In genomic region chr10:103752680-103753248, GRCh38 we compare ENCODE assay signal across 8 cellular contexts.
DNase-seq lines count a peak whose midpoint lies in the region; ATAC-seq, FAIRE-seq and TF ChIP-seq lines count a peak whose summit lies in the region.

No MANE protein-coding gene starts in this region.

- H3K4me1 ChIP-seq in A673 (ENCODE audit: insufficient read depth, low read length, poor library complexity, severe bottlenecking) (no peaks in the 10 kb centered on the region), HepG2 (ENCODE audit: insufficient read depth, low read length) (peaks cover 18% of the 10 kb centered on the region)

- POLR2A ChIA-PET in A673 (lab: Charles Lee; ENCODE audit: low non-redundant PET): interaction anchor here (0.7 kb wide), 1 partner anchor 198 kb away, joined by 16 read pairs; no protein-coding TSS in a partner anchor
- POLR2A ChIA-PET in HepG2 (lab: Yijun Ruan, JAX): interaction anchor here (1.7 kb wide), 1 partner anchor 102 kb away, joined by 5 read pairs; the partner anchor contains the start of gene SH3PXD2A

- H3K79me2 ChIP-seq in HepG2 (ENCODE audit: insufficient read depth, low read length): no peaks in the 10 kb centered on the region

- WGBS in HepG2 (ENCODE audit: low lambda C conversion rate): 71% methylated on average over 3 of the region's 3 CpGs

- H4K20me1 ChIP-seq in HepG2 (ENCODE audit: insufficient read depth, low read length): peaks cover 1% of the 10 kb centered on the region; the same call in 1 of the 2 replicates

- intact Hi-C loops in A673 (cut with micrococcal nuclease; ENCODE audit: unreplicated experiment): no loop called here
- intact Hi-C loops in HepG2 (cut with micrococcal nuclease; ENCODE audit: unreplicated experiment): loop anchor here (1.0 kb wide), 1 partner anchor 107 kb away; no protein-coding TSS in a partner anchor

- no peak for TF ChIP-seq EP300 in HepG2 (IDR thresholded peaks at IDR 0.05; ENCODE audit: low read depth in 2 of 2, low read length in 2 of 2)
- no peak for TF ChIP-seq EP300 in HepG2 (CRISPR knock-in tag; IDR thresholded peaks at IDR 0.05; ENCODE audit: borderline replicate concordance)

- no peak for TF ChIP-seq POLR2A in HepG2 (IDR thresholded peaks at IDR 0.05; ENCODE audit: insufficient read depth in 1 of 2, low read depth in 2 of 2, low read length in 2 of 2)

- no peak overlapping the region for H3K9ac ChIP-seq in HepG2 (ENCODE audit: insufficient read depth, low read depth, low read length)

- no peak overlapping the region for H2AFZ ChIP-seq in HepG2 (ENCODE audit: low read length)

- no peaks in the 10 kb centered on the region for H3K27me3 ChIP-seq in A673 (replicated peaks; ENCODE audit: insufficient read depth, low read depth, low read length, poor library complexity)
- H3K27me3 ChIP-seq in HepG2 (ENCODE audit: control insufficient read depth in 1 of 2, insufficient read depth in 2 of 2, low read length in 2 of 2): no peaks in the 10 kb centered on the region

- TF ChIP-seq CTCF in A673 (conservative IDR thresholded peaks at IDR 0.05; ENCODE audit: low read depth, low read length) (peak; percentile 84), GM12875 (IDR thresholded peaks at IDR 0.05; ENCODE audit: borderline replicate concordance, insufficient read depth, low read depth, low read length) (peak; percentile 72; the same call in 1 of the 2 replicates), HepG2 (CRISPR knock-in tag; IDR thresholded peaks at IDR 0.05) (peak; percentile 55)

- BruUV-seq in A673 (replicated peaks; lab: Mats Ljungman, UMichigan): no TSS peak
- BruUV-seq in HepG2 (replicated peaks; lab: Mats Ljungman, UMichigan): no TSS peak

- H3K9me3 ChIP-seq in A673 (ENCODE audit: low read depth, low read length, poor library complexity, severe bottlenecking) (no peaks in the 10 kb centered on the region), HepG2 (ENCODE audit: low read length) (no peaks in the 10 kb centered on the region)

- in situ Hi-C loops in HepG2 (cut with HindIII; ENCODE audit: extremely low pct_ligation_motif_present, low pct_unique_long_range_greater_than_20kb): no loop called here

- H3K27ac ChIP-seq in A673 (ENCODE audit: low read depth, low read length, poor library complexity, severe bottlenecking) (no peak overlapping the region), HepG2 (ENCODE audit: extremely low read length, insufficient read depth, low read length) (no peak overlapping the region)

- TF ChIP-seq RAD21 in HepG2 (CRISPR knock-in tag; IDR thresholded peaks at IDR 0.05): no peak

- H3K4me2 ChIP-seq in HepG2 (ENCODE audit: low read depth, low read length): no peak overlapping the region

- no peak overlapping the region for H3K4me3 ChIP-seq in A673 (ENCODE audit: low read depth, low read length, poor library complexity, severe bottlenecking)
- H3K4me3 ChIP-seq in GM12875 (ENCODE audit: low read depth, low read length): no peak overlapping the region
- H3K4me3 ChIP-seq in HepG2 (replicated peaks in 1 of 3; ENCODE audit: insufficient read depth in 1 of 3, low read depth in 2 of 3, low read length in 3 of 3): no peak overlapping the region

- no peak for DNase-seq in A673 (ENCODE audit: low spot score)
- peak; percentile 66 to 68 for DNase-seq in activated CD4-positive, alpha-beta T cell treated with anti-CD3 and anti-CD28 coated beads, Interleukin-2, amount 50 U/mL, for 48 hours
- DNase-seq in HepG2 (ENCODE audit: low spot score): peak; percentile 25
- DNase-seq in NK-92 (lab: John Stamatoyannopoulos, UW; ENCODE audit: unreplicated experiment): no peak
- no peak for DNase-seq in superior temporal gyrus (ENCODE audit: extremely low spot score)
- DNase-seq in foreskin melanocyte: no peak

- H3K36me3 ChIP-seq in A673 (ENCODE audit: insufficient read depth, low read length, poor library complexity, severe bottlenecking) (no peaks in the 10 kb centered on the region), HepG2 (replicated peaks in 1 of 2; ENCODE audit: control insufficient read depth in 1 of 2, insufficient read depth in 2 of 2, low read length in 2 of 2) (peaks cover 13 to 27% of the 10 kb centered on the region in 2 experiments)

- CTCF ChIA-PET in A673 (lab: Charles Lee) (no interaction called here), HepG2 (lab: Yijun Ruan, JAX; ENCODE audit: low intra/inter-chr PET ratio, low total read pairs) (interaction anchor here (0.9 to 1.3 kb wide), 2 partner anchors 47 to 106 kb away, joined by 3 to 12 read pairs; no protein-coding TSS in a partner anchor)

- no peak for FAIRE-seq in HepG2 (lab: Jason Lieb, UNC)

- ATAC-seq in HepG2 (no peak), HG03469 (IDR thresholded peaks at IDR 0.05; ENCODE audit: unreplicated experiment) (no peak)

TF ChIP-seq in HepG2, 621 proteins besides CTCF, POLR2A, EP300 and RAD21:
- TF ChIP-seq PPARG (CRISPR knock-in tag; conservative IDR thresholded peaks at IDR 0.05): 0 out of 2 replicates have a peak, but pooled peaks have one; percentile 58
- no peak for TF ChIP-seq TOE1 (CRISPR knock-in tag; IDR thresholded peaks at IDR 0.05)
- no peak for TF ChIP-seq ZNF224 (CRISPR knock-in tag; IDR thresholded peaks at IDR 0.05)
- peak; percentile 75; the same call in 1 of the 2 replicates for TF ChIP-seq CHD4 (IDR thresholded peaks at IDR 0.05; ENCODE audit: borderline replicate concordance, low read length)
- peak; percentile 26; the same call in 1 of the 2 replicates for TF ChIP-seq STAG1 (CRISPR knock-in tag; IDR thresholded peaks at IDR 0.05)
- no peak for TF ChIP-seq ZNF138 (CRISPR knock-in tag; IDR thresholded peaks at IDR 0.05; ENCODE audit: low read depth)

Comparison
In these comparisons a context has a peak if more than half of its experiments do, and no peak if none do; other contexts are left out.
1. DNase-seq: peak in activated CD4-positive, alpha-beta T cell treated with anti-CD3 and anti-CD28 coated beads, Interleukin-2, amount 50 U/mL, for 48 hours (2 of 2) and HepG2 (single experiment); none in A673 (single experiment), NK-92 (single experiment), superior temporal gyrus (single experiment) and foreskin melanocyte (single experiment).
2. Peak in every context shown above with its lines, with median percentiles within 50 percentile points of each other: CTCF ChIP-seq.